Comparison of ENCODE assay signal across 18 cellular contexts in the genomic region with DNA sequence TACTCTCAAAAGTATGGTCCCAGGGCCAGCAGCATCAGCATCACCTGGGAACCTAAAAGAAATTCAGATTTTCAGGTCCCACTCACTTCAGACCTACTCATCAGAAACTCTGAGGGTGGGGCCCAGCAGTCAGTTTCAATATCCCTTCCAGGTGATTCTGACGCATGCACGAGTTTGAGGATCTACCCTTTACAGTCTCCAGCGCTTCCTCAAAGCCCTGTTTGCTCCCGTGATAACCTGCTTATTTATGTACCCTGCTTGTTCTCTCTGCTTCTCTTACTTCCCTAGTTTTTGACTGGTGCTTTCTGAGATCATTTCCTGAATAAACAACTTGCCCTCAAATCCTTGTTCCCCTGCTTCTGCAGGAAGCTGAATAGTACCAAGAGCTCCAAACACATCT.
DNase-seq lines count a peak whose midpoint lies in the region; ATAC-seq and TF ChIP-seq lines count a peak whose summit lies in the region.
"Had no signal": no experiment of that assay in that cellular context is flagged by ENCODE, and none has a peak within 500 bp of the region (broad histone marks: within the 10 kb centered on the region; RNA-seq: fewer than 3 reads in every experiment).

No MANE protein-coding gene starts in this region.

- peak overlapping the region; percentile 30 for H3K27ac ChIP-seq in upper lobe of right lung
- H3K27ac ChIP-seq: neutrophil had no signal

- H3K36me3 ChIP-seq in mucosa of descending colon (ENCODE audit: low read depth): no peaks in the 10 kb centered on the region
- H3K36me3 ChIP-seq in upper lobe of right lung: no peaks in the 10 kb centered on the region
- H3K36me3 ChIP-seq: neutrophil, thoracic aorta had no signal

- no peak overlapping the region for H3K27ac Mint-ChIP-seq in stimulated activated naive CD8-positive, alpha-beta T cell treated with anti-CD3 and anti-CD28 coated beads, Interleukin-15, amount 100 ng/mL, for 72 hours
- peak overlapping the region; percentile 66 for H3K27ac Mint-ChIP-seq in dendritic cell treated with granulocyte-macrophage colony-stimulating factor and Interleukin-4, amounts not matched to agents 40 ng/mL and 50 ng/mL, for 4 days
- H3K27ac Mint-ChIP-seq: activated CD8-positive, alpha-beta T cell treated with anti-CD3 and anti-CD28 coated beads for 36 hours; CD8-positive, alpha-beta T cell had no signal

- intact Hi-C loops in dendritic cell treated with granulocyte-macrophage colony-stimulating factor and Interleukin-4, amounts not matched to agents 40 ng/mL and 50 ng/mL, for 4 days (cut with micrococcal nuclease): no loop called here
- intact Hi-C loops in mucosa of descending colon (cut with DNase I, micrococcal nuclease): no loop called here
- intact Hi-C loops in upper lobe of right lung (cut with DNase I): no loop called here

- TF ChIP-seq CTCF in mucosa of descending colon (IDR thresholded peaks at IDR 0.05) (no peak), upper lobe of right lung (IDR thresholded peaks at IDR 0.05) (no peak)

- H3K4me1 ChIP-seq in mucosa of descending colon (ENCODE audit: low read depth) (peaks cover 6% of the 10 kb centered on the region), upper lobe of right lung (no peaks in the 10 kb centered on the region)

- peak; percentile 35 for ATAC-seq in stimulated activated naive CD8-positive, alpha-beta T cell treated with anti-CD3 and anti-CD28 coated beads, Interleukin-15, amount 100 ng/mL, for 72 hours
- ATAC-seq in stimulated activated naive CD8-positive, alpha-beta T cell treated with anti-CD3 and anti-CD28 coated beads, Interleukin-15, Interleukin-2, amounts not matched to agents 100 U/mL and 50 U/mL, for 24 hours: no peak
- ATAC-seq in mucosa of descending colon (peak; percentile 90), upper lobe of right lung (peak; percentile 61)
- ATAC-seq: activated CD8-positive, alpha-beta T cell treated with anti-CD3 and anti-CD28 coated beads for 36 hours; CD8-positive, alpha-beta T cell had no signal

- DNase-seq in stimulated activated naive CD8-positive, alpha-beta T cell treated with anti-CD3 and anti-CD28 coated beads, Interleukin-15, amount 100 ng/mL, for 72 hours: no peak
- DNase-seq in stimulated activated naive CD8-positive, alpha-beta T cell treated with anti-CD3 and anti-CD28 coated beads, Interleukin-15, Interleukin-2, amounts not matched to agents 100 U/mL and 50 U/mL, for 24 hours: no peak
- peak in 1 of 3 donors; percentile 59 for DNase-seq in mucosa of descending colon
- no peak for DNase-seq in upper lobe of right lung
- DNase-seq in SW480 (ENCODE audit: low spot score): no peak
- no peak for DNase-seq in EL
- DNase-seq in NK-92 (lab: John Stamatoyannopoulos, UW; ENCODE audit: unreplicated experiment): no peak
- DNase-seq: activated CD8-positive, alpha-beta T cell treated with anti-CD3 and anti-CD28 coated beads for 36 hours; activated naive CD4-positive, alpha-beta T cell treated with Interleukin-2 at 50 U/mL for 16 hours; activated T-cell treated with anti-CD3 and anti-CD28 coated beads, Interleukin-2, amount 50 U/mL, for 1 hour; CD8-positive, alpha-beta T cell; foreskin fibroblast; KG1; NCI-H1048; NCI-H2029 had no signal

- no peaks in the 10 kb centered on the region for H3K27me3 ChIP-seq in upper lobe of right lung
- H3K27me3 ChIP-seq: neutrophil had no signal

- H3K9me3 ChIP-seq in mucosa of descending colon: no peaks in the 10 kb centered on the region
- H3K9me3 ChIP-seq in upper lobe of right lung: no peaks in the 10 kb centered on the region
- H3K9me3 ChIP-seq: neutrophil, thoracic aorta had no signal

- H3K4me3 ChIP-seq in mucosa of descending colon (no peak overlapping the region), upper lobe of right lung (no peak overlapping the region)
- H3K4me3 ChIP-seq: thoracic aorta had no signal

- H3K9me3 Mint-ChIP-seq in stimulated activated naive CD8-positive, alpha-beta T cell treated with anti-CD3 and anti-CD28 coated beads, Interleukin-15, amount 100 ng/mL, for 72 hours: peaks cover 0 to under 1% of the 10 kb centered on the region in 2 donors
- peaks cover under 1% of the 10 kb centered on the region for H3K9me3 Mint-ChIP-seq in dendritic cell treated with granulocyte-macrophage colony-stimulating factor and Interleukin-4, amounts not matched to agents 40 ng/mL and 50 ng/mL, for 4 days
- H3K9me3 Mint-ChIP-seq: activated CD8-positive, alpha-beta T cell treated with anti-CD3 and anti-CD28 coated beads for 36 hours; CD8-positive, alpha-beta T cell had no signal

- peaks cover 9% of the 10 kb centered on the region for H3K4me1 Mint-ChIP-seq in stimulated activated naive CD8-positive, alpha-beta T cell treated with anti-CD3 and anti-CD28 coated beads, Interleukin-15, amount 100 ng/mL, for 72 hours
- peaks cover 30% of the 10 kb centered on the region for H3K4me1 Mint-ChIP-seq in dendritic cell treated with granulocyte-macrophage colony-stimulating factor and Interleukin-4, amounts not matched to agents 40 ng/mL and 50 ng/mL, for 4 days (ENCODE audit: low read depth)

- H3K27me3 Mint-ChIP-seq in stimulated activated naive CD8-positive, alpha-beta T cell treated with anti-CD3 and anti-CD28 coated beads, Interleukin-15, amount 100 ng/mL, for 72 hours: peaks cover 24% of the 10 kb centered on the region
- H3K27me3 Mint-ChIP-seq in dendritic cell treated with granulocyte-macrophage colony-stimulating factor and Interleukin-4, amounts not matched to agents 40 ng/mL and 50 ng/mL, for 4 days: peaks cover 1% of the 10 kb centered on the region

- no peak overlapping the region for H3K4me3 Mint-ChIP-seq in stimulated activated naive CD8-positive, alpha-beta T cell treated with anti-CD3 and anti-CD28 coated beads, Interleukin-15, amount 100 ng/mL, for 72 hours
- no peak overlapping the region for H3K4me3 Mint-ChIP-seq in dendritic cell treated with granulocyte-macrophage colony-stimulating factor and Interleukin-4, amounts not matched to agents 40 ng/mL and 50 ng/mL, for 4 days
- H3K4me3 Mint-ChIP-seq: activated CD8-positive, alpha-beta T cell treated with anti-CD3 and anti-CD28 coated beads for 36 hours; CD8-positive, alpha-beta T cell had no signal

- H3K36me3 Mint-ChIP-seq in dendritic cell treated with granulocyte-macrophage colony-stimulating factor and Interleukin-4, amounts not matched to agents 40 ng/mL and 50 ng/mL, for 4 days (ENCODE audit: low read depth): no peaks in the 10 kb centered on the region
- H3K36me3 Mint-ChIP-seq: CD8-positive, alpha-beta T cell had no signal
